ENCODE assay signal across 9 cellular contexts in genomic region chr16:6682142-6682811, GRCh38.
DNase-seq lines count a peak whose midpoint lies in the region; ATAC-seq and TF ChIP-seq lines count a peak whose summit lies in the region.
"Had no signal": no experiment of that assay in that cellular context is flagged by ENCODE, and none has a peak within 500 bp of the region (broad histone marks: within the 10 kb centered on the region; RNA-seq: fewer than 3 reads in every experiment).

No MANE protein-coding gene starts in this region.

- intact Hi-C loops in Right ventricle myocardium superior (cut with DNase I) (no loop called here), cardiac septum (cut with DNase I) (no loop called here)

- no peak overlapping the region for H3K4me3 ChIP-seq in neural cell (ENCODE audit: low read length)

- H3K9me2 ChIP-seq in neural cell (ENCODE audit: insufficient read depth, low read length), result no peaks in the 10 kb centered on the region

- H3K9ac ChIP-seq in neural cell (ENCODE audit: low read length), result no peak overlapping the region

- TF ChIP-seq RAD21 in neural cell (conservative IDR thresholded peaks at IDR 0.05), result peak; percentile 24

- H3K27ac ChIP-seq in neural cell (ENCODE audit: low read length), result no peak overlapping the region

- no peaks in the 10 kb centered on the region for H3F3A ChIP-seq in neural cell (ENCODE audit: insufficient read depth, low read length, poor library complexity, severe bottlenecking)

- ATAC-seq in Right ventricle myocardium superior (ENCODE audit: poor library complexity) (no peak), GM21526 (IDR thresholded peaks at IDR 0.05; ENCODE audit: low FRiP score, unreplicated experiment) (no peak), GM21367 (IDR thresholded peaks at IDR 0.05; ENCODE audit: unreplicated experiment) (no peak)
- ATAC-seq: right cardiac atrium had no signal

- H3K9me3 ChIP-seq in neural cell (ENCODE audit: low read length), result no peaks in the 10 kb centered on the region

- TF ChIP-seq EP300 in neural cell (conservative IDR thresholded peaks at IDR 0.05; ENCODE audit: poor library complexity, severe bottlenecking), result no peak

- no peaks in the 10 kb centered on the region for H3K79me2 ChIP-seq in neural cell (replicated peaks; ENCODE audit: insufficient read depth, low read length)

- H4K20me1 ChIP-seq in neural cell (ENCODE audit: insufficient read depth), result no peaks in the 10 kb centered on the region

- peak; percentile 57 for TF ChIP-seq CTCF in neural cell (IDR thresholded peaks at IDR 0.05; ENCODE audit: poor library complexity, severe bottlenecking)

- no peaks in the 10 kb centered on the region for H3K36me3 ChIP-seq in neural cell (ENCODE audit: insufficient read depth, low read length)

- no peak overlapping the region for H3K4me2 ChIP-seq in neural cell (ENCODE audit: low read length)

- H2AFZ ChIP-seq in neural cell (ENCODE audit: low read depth, low read length), result no peak overlapping the region

- no peaks in the 10 kb centered on the region for H3K27me3 ChIP-seq in neural cell (ENCODE audit: insufficient read depth, low read depth, low read length)

- DNase-seq in Right ventricle myocardium superior, result peak; percentile 46
- no peak for DNase-seq in cardiac septum (ENCODE audit: low spot score)
- peak; percentile 20 to 50 for DNase-seq in NCI-H1930 (lab: John Stamatoyannopoulos, UW)
- peak; percentile 34 for DNase-seq in cerebellum (ENCODE audit: low spot score)
- DNase-seq in kidney glomerular epithelial cell (lab: John Stamatoyannopoulos, UW), result no peak

TF ChIP-seq in neural cell, 6 proteins besides CTCF, POLR2A, EP300 and RAD21:
- TF ChIP-seq TAF1 (IDR thresholded peaks at IDR 0.05; ENCODE audit: low read depth) (no peak), MXI1 (conservative IDR thresholded peaks at IDR 0.05; ENCODE audit: poor library complexity, severe bottlenecking) (no peak), POLR2AphosphoS5 (IDR thresholded peaks at IDR 0.05) (no peak), REST (IDR thresholded peaks at IDR 0.05; ENCODE audit: borderline replicate concordance) (no peak), EZH2 (IDR thresholded peaks at IDR 0.05; ENCODE audit: borderline replicate concordance, insufficient read depth, low read length, poor library complexity, severe bottlenecking) (no peak), SMC3 (conservative IDR thresholded peaks at IDR 0.05; ENCODE audit: poor library complexity) (no peak)

Comparison
In these comparisons a context has a peak if more than half of its experiments do, and no peak if none do; other contexts are left out.
1. DNase-seq: peak in Right ventricle myocardium superior (single experiment), NCI-H1930 (2 of 2) and cerebellum (single experiment); none in cardiac septum (single experiment) and kidney glomerular epithelial cell (single experiment).